Comparison of ENCODE assay signal across 35 cellular contexts in the genomic region with DNA sequence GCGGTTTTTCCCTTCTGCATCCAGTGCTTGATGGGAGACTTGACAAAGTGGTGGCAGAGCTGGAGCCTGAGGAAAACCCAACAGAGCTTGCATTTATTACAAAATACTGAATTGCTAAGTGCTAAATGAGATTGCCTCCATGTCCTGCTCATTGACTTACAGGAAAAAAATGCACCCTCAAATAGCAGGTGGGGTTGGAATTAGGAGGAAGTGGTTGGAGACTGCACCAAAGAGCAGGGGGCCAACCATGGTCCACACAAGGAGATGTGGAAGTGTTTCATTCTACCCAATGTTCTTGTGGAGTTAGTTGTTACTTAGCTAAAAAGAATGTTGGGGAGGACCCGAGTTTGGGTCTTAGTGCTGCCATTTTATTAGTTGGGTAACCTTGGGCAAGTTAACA.
"Had no signal": no experiment of that assay in that cellular context is flagged by ENCODE, and none has a peak within 500 bp of the region (broad histone marks: within the 10 kb centered on the region; RNA-seq: fewer than 3 reads in every experiment).

No MANE protein-coding gene starts in this region.

- H3K4me1 Mint-ChIP-seq: central memory CD8-positive, alpha-beta T cell had no signal

- ATAC-seq: activated CD8-positive, alpha-beta T cell treated with anti-CD3 and anti-CD28 coated beads for 36 hours; activated naive CD8-positive, alpha-beta T cell treated with anti-CD3 and anti-CD28 coated beads, Interleukin-2, amount 50 U/mL, for 24 hours; activated T-cell treated with anti-CD3 and anti-CD28 coated beads, Interleukin-2, amount 50 U/mL, for 4 hours; activated T-cell treated with anti-CD3 and anti-CD28 coated beads, Interleukin-2, amount 50 U/mL, for 72 hours; activated T-helper 17 cell treated with anti-CD3 and anti-CD28 coated beads, Interleukin-2, amount 50 U/mL, for 72 hours had no signal

- H3K4me3 Mint-ChIP-seq: activated B cell treated with CpG ODN at 0.5 μM for 24 hours; activated CD4-positive, alpha-beta memory T cell treated with anti-CD3 and anti-CD28 coated beads for 36 hours; activated CD4-positive, alpha-beta T cell treated with anti-CD3 and anti-CD28 coated beads, Interleukin-2, amount 10 ng/mL, durations not matched to agents 24 days and 14 days; activated CD8-positive, alpha-beta T cell treated with anti-CD3 and anti-CD28 coated beads for 36 hours; activated naive CD4-positive, alpha-beta T cell treated with anti-CD3 and anti-CD28 coated beads, Interleukin-2, amount 10 ng/mL, durations not matched to agents 7 days and 5 days; activated naive CD4-positive, alpha-beta T cell treated with anti-CD3 and anti-CD28 coated beads, Interleukin-2, amount 50 U/mL, for 24 hours; activated naive CD8-positive, alpha-beta T cell; activated naive CD8-positive, alpha-beta T cell treated with anti-CD3 and anti-CD28 coated beads, Interleukin-2, amount 10 ng/mL, durations not matched to agents 7 days and 5 days; activated naive CD8-positive, alpha-beta T cell treated with anti-CD3 and anti-CD28 coated beads, Interleukin-2, amount 50 U/mL, for 24 hours; activated T-cell treated with anti-CD3 and anti-CD28 coated beads, Interleukin-2, amount 50 U/mL, for 4 hours; activated T-cell treated with anti-CD3 and anti-CD28 coated beads, Interleukin-2, amount 50 U/mL, for 72 hours; activated T-helper 1 cell treated with anti-CD3 and anti-CD28 coated beads, Interleukin-12 subunit alpha, Interleukin-12 subunit beta, Interleukin-2, Interleukin-4 antibody, amounts not matched to agents 30 ng/mL and 10 ng/mL and 1 ng/mL, durations not matched to agents 14 hours and 24 hours and 36 hours; activated T-helper 17 cell treated with anti-CD3 and anti-CD28 coated beads, Interleukin-2, amount 50 U/mL, for 72 hours; brain; central memory CD8-positive, alpha-beta T cell; T-helper 1 cell treated with Interleukin-12 subunit alpha and Interleukin-12 subunit beta and Interleukin-4 antibody, amounts not matched to agents 30 μg/mL and 1 μg/mL, for 36 hours; T-helper 2 cell treated with Interferon-gamma antibody and Interleukin-4, amounts not matched to agents 5 μg/mL and 100 μg/mL, for 36 hours had no signal

- H3K27ac ChIP-seq: ascending aorta, cardiac muscle cell, VCaP had no signal

- H3K27me3 Mint-ChIP-seq: activated B cell treated with CpG ODN at 0.5 μM for 24 hours; activated CD4-positive, alpha-beta memory T cell treated with anti-CD3 and anti-CD28 coated beads for 36 hours; activated naive CD4-positive, alpha-beta T cell treated with anti-CD3 and anti-CD28 coated beads, Interleukin-2, amount 10 ng/mL, durations not matched to agents 7 days and 5 days; activated naive CD4-positive, alpha-beta T cell treated with anti-CD3 and anti-CD28 coated beads, Interleukin-2, amount 50 U/mL, for 24 hours; activated naive CD8-positive, alpha-beta T cell; activated naive CD8-positive, alpha-beta T cell treated with anti-CD3 and anti-CD28 coated beads, Interleukin-2, amount 50 U/mL, for 24 hours; activated T-helper 17 cell treated with anti-CD3 and anti-CD28 coated beads, Interleukin-2, amount 50 U/mL, for 72 hours; central memory CD8-positive, alpha-beta T cell had no signal

- H3K4me3 ChIP-seq: ascending aorta, cardiac muscle cell had no signal

- H3K27me3 ChIP-seq: ascending aorta, cardiac muscle cell had no signal

- H3K4me1 ChIP-seq: ascending aorta had no signal

- H3K36me3 Mint-ChIP-seq: brain had no signal

- H3K36me3 ChIP-seq: ascending aorta, cardiac muscle cell had no signal

- H3K27ac Mint-ChIP-seq: activated B cell treated with CpG ODN at 0.5 μM for 24 hours; activated CD4-positive, alpha-beta memory T cell treated with anti-CD3 and anti-CD28 coated beads for 36 hours; activated CD4-positive, alpha-beta T cell treated with anti-CD3 and anti-CD28 coated beads, Interleukin-2, amount 10 ng/mL, durations not matched to agents 24 days and 14 days; activated CD8-positive, alpha-beta T cell treated with anti-CD3 and anti-CD28 coated beads for 36 hours; activated naive CD4-positive, alpha-beta T cell treated with anti-CD3 and anti-CD28 coated beads, Interleukin-2, amount 10 ng/mL, durations not matched to agents 7 days and 5 days; activated naive CD4-positive, alpha-beta T cell treated with anti-CD3 and anti-CD28 coated beads, Interleukin-2, amount 50 U/mL, for 24 hours; activated naive CD8-positive, alpha-beta T cell; activated naive CD8-positive, alpha-beta T cell treated with anti-CD3 and anti-CD28 coated beads, Interleukin-2, amount 10 ng/mL, durations not matched to agents 7 days and 5 days; activated naive CD8-positive, alpha-beta T cell treated with anti-CD3 and anti-CD28 coated beads, Interleukin-2, amount 50 U/mL, for 24 hours; activated T-cell treated with anti-CD3 and anti-CD28 coated beads, Interleukin-2, amount 50 U/mL, for 72 hours; activated T-helper 1 cell treated with anti-CD3 and anti-CD28 coated beads, Interleukin-12 subunit alpha, Interleukin-12 subunit beta, Interleukin-2, Interleukin-4 antibody, amounts not matched to agents 30 ng/mL and 10 ng/mL and 1 ng/mL, durations not matched to agents 14 hours and 24 hours and 36 hours; activated T-helper 17 cell treated with anti-CD3 and anti-CD28 coated beads, Interleukin-2, amount 50 U/mL, for 72 hours; T-helper 1 cell treated with Interleukin-12 subunit alpha and Interleukin-12 subunit beta and Interleukin-4 antibody, amounts not matched to agents 30 μg/mL and 1 μg/mL, for 36 hours; T-helper 2 cell treated with Interferon-gamma antibody and Interleukin-4, amounts not matched to agents 5 μg/mL and 100 μg/mL, for 36 hours had no signal

- DNase-seq: activated B cell treated with CpG ODN at 0.5 μM for 24 hours; activated CD4-positive, alpha-beta memory T cell treated with anti-CD3 and anti-CD28 coated beads for 36 hours; activated CD4-positive, alpha-beta T cell treated with anti-CD3 and anti-CD28 coated beads for 4 hours; activated CD4-positive, alpha-beta T cell treated with anti-CD3 and anti-CD28 coated beads, Interleukin-2, amount 10 ng/mL, durations not matched to agents 24 days and 14 days; activated CD4-positive, alpha-beta T cell treated with anti-CD3 and anti-CD28 coated beads, Interleukin-2, amount 50 U/mL, for 1 hour; activated CD4-positive, alpha-beta T cell treated with anti-CD3 and anti-CD28 coated beads, Interleukin-2, amount 50 U/mL, for 4 hours; activated CD4-positive, CD25-positive, alpha-beta regulatory T cell treated with anti-CD3 and anti-CD28 coated beads, Interleukin-2, amount 50 U/mL, for 72 hours; activated CD8-positive, alpha-beta memory T cell treated with anti-CD3 and anti-CD28 coated beads, Interleukin-2, amount 50 U/mL, for 4 hours; activated CD8-positive, alpha-beta T cell treated with anti-CD3 and anti-CD28 coated beads for 36 hours; activated effector memory CD4-positive, alpha-beta T cell treated with anti-CD3 and anti-CD28 coated beads, Interleukin-2, amount 50 U/mL, for 16 hours; activated naive CD4-positive, alpha-beta T cell treated with anti-CD3 and anti-CD28 coated beads, Interleukin-2, amount 10 ng/mL, durations not matched to agents 7 days and 5 days; activated naive CD4-positive, alpha-beta T cell treated with Interleukin-2 at 50 U/mL for 16 hours; activated naive CD8-positive, alpha-beta T cell treated with anti-CD3 and anti-CD28 coated beads, Interleukin-2, amount 10 ng/mL, durations not matched to agents 7 days and 5 days; activated naive CD8-positive, alpha-beta T cell treated with anti-CD3 and anti-CD28 coated beads, Interleukin-2, amount 50 U/mL, for 24 hours; activated T-cell treated with anti-CD3 and anti-CD28 coated beads for 4 hours; activated T-cell treated with anti-CD3 and anti-CD28 coated beads, Interleukin-2, amount 50 U/mL, for 1 hour; activated T-cell treated with anti-CD3 and anti-CD28 coated beads, Interleukin-2, amount 50 U/mL, for 4 hours; activated T-cell treated with anti-CD3 and anti-CD28 coated beads, Interleukin-2, amount 50 U/mL, for 72 hours; amygdala; anterior cingulate cortex; caudate nucleus; cerebellar nuclear complex; T-helper 2 cell; T-helper 9 cell had no signal

- H3K9me3 Mint-ChIP-seq: central memory CD8-positive, alpha-beta T cell had no signal
